In the genomic region with DNA sequence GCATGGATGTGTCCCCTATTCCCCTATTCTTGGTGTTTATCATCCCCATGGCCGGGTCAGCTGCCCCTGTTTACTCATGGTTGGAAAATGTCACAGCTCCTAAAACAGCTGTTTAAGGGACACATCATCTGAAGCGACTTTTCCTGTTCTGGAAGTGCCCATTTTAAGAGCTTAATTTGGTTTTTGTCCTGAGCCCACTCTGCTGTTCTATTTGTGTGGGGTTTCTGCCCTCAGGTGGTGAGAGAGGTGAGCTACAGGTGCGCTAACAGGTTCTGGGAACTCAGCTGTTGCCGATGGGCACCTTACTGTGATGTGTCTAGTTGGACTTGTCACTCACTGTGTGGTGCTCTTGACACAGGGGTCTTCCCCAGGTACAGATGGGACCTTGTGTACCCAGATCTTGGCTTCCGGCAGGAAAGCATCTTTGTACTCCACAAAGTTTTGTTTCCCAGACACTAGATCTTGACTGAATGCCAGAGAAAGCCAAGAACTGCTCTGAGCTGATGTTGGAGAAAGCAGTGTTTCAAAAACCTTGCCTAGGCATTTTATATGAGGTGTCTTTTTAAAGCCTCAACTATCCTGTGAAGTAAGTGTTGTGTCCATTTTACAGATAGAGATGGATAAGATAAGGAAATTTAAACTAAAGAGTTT, we compare ENCODE assay signal across 9 cellular contexts. TPM values are rescaled to one million over a fixed set of nuclear protein-coding genes. Genes with fewer than 3 reads are reported as not detected.
A peak's percentile ranks its signal among the peaks of the same experiment; 100 is the strongest.
DNase-seq lines count a peak whose midpoint lies in the region; ATAC-seq lines count a peak whose summit lies in the region.
"Had no signal": no experiment of that assay in that cellular context is flagged by ENCODE, and none has a peak within 500 bp of the region (broad histone marks: within the 10 kb centered on the region; RNA-seq: fewer than 3 reads in every experiment).

No MANE protein-coding gene starts in this region.

- H3K4me3 Mint-ChIP-seq in activated naive CD8-positive, alpha-beta T cell treated with anti-CD3 and anti-CD28 coated beads, Interleukin-2, amount 10 ng/mL, durations not matched to agents 7 days and 5 days, result no peak overlapping the region
- H3K4me3 Mint-ChIP-seq: dendritic cell treated with granulocyte-macrophage colony-stimulating factor and Interleukin-4, amounts not matched to agents 40 ng/mL and 50 ng/mL, for 4 days had no signal

- peaks cover 52% of the 10 kb centered on the region for H3K27me3 Mint-ChIP-seq in activated naive CD8-positive, alpha-beta T cell treated with anti-CD3 and anti-CD28 coated beads, Interleukin-2, amount 10 ng/mL, durations not matched to agents 7 days and 5 days

- peak; percentile 52 for DNase-seq in 8988T
- DNase-seq in EH (ENCODE audit: low read depth), result peak; percentile 58
- peak; percentile 36 for DNase-seq in NCI-H2029 (lab: John Stamatoyannopoulos, UW)
- DNase-seq in activated naive CD8-positive, alpha-beta T cell treated with anti-CD3 and anti-CD28 coated beads, Interleukin-2, amount 10 ng/mL, durations not matched to agents 7 days and 5 days, result no peak
- DNase-seq in left lobe of liver (ENCODE audit: low spot score), result no peak
- DNase-seq in cortex of kidney (lab: John Stamatoyannopoulos, UW), result no peak
- DNase-seq in occipital lobe (lab: John Stamatoyannopoulos, UW), result no peak

- peak; percentile 40 for ATAC-seq in activated naive CD8-positive, alpha-beta T cell treated with anti-CD3 and anti-CD28 coated beads, Interleukin-2, amount 10 ng/mL, durations not matched to agents 7 days and 5 days (ENCODE audit: low read depth)
- ATAC-seq in left lobe of liver, result peak; percentile 77
- no peak for ATAC-seq in GM19455 (IDR thresholded peaks at IDR 0.05; ENCODE audit: unreplicated experiment)

- no peaks in the 10 kb centered on the region for H3K36me3 Mint-ChIP-seq in activated naive CD8-positive, alpha-beta T cell treated with anti-CD3 and anti-CD28 coated beads, Interleukin-2, amount 10 ng/mL, durations not matched to agents 7 days and 5 days

- POLR2A ChIA-PET in activated naive CD8-positive, alpha-beta T cell treated with anti-CD3 and anti-CD28 coated beads, Interleukin-2, amount 10 ng/mL, durations not matched to agents 7 days and 5 days (lab: Charles Lee), result no interaction called here

- H3K4me1 Mint-ChIP-seq in activated naive CD8-positive, alpha-beta T cell treated with anti-CD3 and anti-CD28 coated beads, Interleukin-2, amount 10 ng/mL, durations not matched to agents 7 days and 5 days, result peaks cover 8% of the 10 kb centered on the region

- H3K9me3 Mint-ChIP-seq in activated naive CD8-positive, alpha-beta T cell treated with anti-CD3 and anti-CD28 coated beads, Interleukin-2, amount 10 ng/mL, durations not matched to agents 7 days and 5 days, result no peaks in the 10 kb centered on the region
- H3K9me3 Mint-ChIP-seq: dendritic cell treated with granulocyte-macrophage colony-stimulating factor and Interleukin-4, amounts not matched to agents 40 ng/mL and 50 ng/mL, for 4 days had no signal

- H3K27ac Mint-ChIP-seq in activated naive CD8-positive, alpha-beta T cell treated with anti-CD3 and anti-CD28 coated beads, Interleukin-2, amount 10 ng/mL, durations not matched to agents 7 days and 5 days, result no peak overlapping the region
- H3K27ac Mint-ChIP-seq: dendritic cell treated with granulocyte-macrophage colony-stimulating factor and Interleukin-4, amounts not matched to agents 40 ng/mL and 50 ng/mL, for 4 days had no signal

RNA-seq across cellular contexts. Expression of a gene that starts 59.0 kb away (rescaled TPM):
- total RNA-seq in activated naive CD8-positive, alpha-beta T cell treated with anti-CD3 and anti-CD28 coated beads, Interleukin-2, amount 10 ng/mL, durations not matched to agents 7 days and 5 days, result not detected
- total RNA-seq in left lobe of liver (9.5 TPM), occipital lobe (1.6 TPM)

Comparison
In these comparisons a context has a peak if more than half of its experiments do, and no peak if none do; other contexts are left out.
1. DNase-seq: peak in 8988T (single experiment), EH (single experiment) and NCI-H2029 (single experiment); none in activated naive CD8-positive, alpha-beta T cell treated with anti-CD3 and anti-CD28 coated beads, Interleukin-2, amount 10 ng/mL, durations not matched to agents 7 days and 5 days (single experiment), left lobe of liver (single experiment), cortex of kidney (single experiment) and occipital lobe (single experiment).